Comparison of ENCODE assay signal across 10 cellular contexts in genomic region chr5:76367623-76368366, GRCh38. TPM values are rescaled to one million over a fixed set of nuclear protein-coding genes. Genes with fewer than 3 reads are reported as not detected.
DNase-seq lines count a peak whose midpoint lies in the region; ATAC-seq, FAIRE-seq and TF ChIP-seq lines count a peak whose summit lies in the region.
"Had no signal": no experiment of that assay in that cellular context is flagged by ENCODE, and none has a peak within 500 bp of the region (broad histone marks: within the 10 kb centered on the region; RNA-seq: fewer than 3 reads in every experiment).

No MANE protein-coding gene starts in this region.

- intact Hi-C loops in activated CD4-positive, alpha-beta memory T cell treated with anti-CD3 and anti-CD28 coated beads for 36 hours (cut with micrococcal nuclease) = loop anchor here (1.0 to 5.0 kb wide), 2 partner anchors 35 kb away; no protein-coding TSS in a partner anchor
- intact Hi-C loops in colonic mucosa (cut with DNase I) (no loop called here), lower lobe of right lung (cut with DNase I) (no loop called here)

- H3K27me3 ChIP-seq in colonic mucosa (no peaks in the 10 kb centered on the region), lower lobe of right lung (ENCODE audit: low read depth) (no peaks in the 10 kb centered on the region)

- H3K9me3 ChIP-seq in colonic mucosa (no peaks in the 10 kb centered on the region), lower lobe of right lung (no peaks in the 10 kb centered on the region)

- ATAC-seq in GM21737 (IDR thresholded peaks at IDR 0.05; ENCODE audit: unreplicated experiment) (peak; percentile 67), lower lobe of right lung (no peak), HG03139 (IDR thresholded peaks at IDR 0.05; ENCODE audit: unreplicated experiment) (no peak), GM19324 (IDR thresholded peaks at IDR 0.05; ENCODE audit: low FRiP score, unreplicated experiment) (no peak)
- ATAC-seq: Panc1 had no signal

- POLR2A ChIA-PET in activated CD4-positive, alpha-beta memory T cell treated with anti-CD3 and anti-CD28 coated beads for 36 hours (lab: Charles Lee) = interaction anchor here (0.6 to 1.6 kb wide), 2 partner anchors 26 to 36 kb away, joined by 3 to 5 read pairs; no protein-coding TSS in a partner anchor

- TF ChIP-seq CTCF in colonic mucosa (IDR thresholded peaks at IDR 0.05) (no peak), lower lobe of right lung (IDR thresholded peaks at IDR 0.05) (no peak)

- peaks cover 31% of the 10 kb centered on the region for H3K4me1 Mint-ChIP-seq in activated CD4-positive, alpha-beta memory T cell treated with anti-CD3 and anti-CD28 coated beads for 36 hours (ENCODE audit: low read depth)
- H3K4me1 Mint-ChIP-seq: memory B cell had no signal

- H3K27ac Mint-ChIP-seq in activated CD4-positive, alpha-beta memory T cell treated with anti-CD3 and anti-CD28 coated beads for 36 hours = peak overlapping the region; percentile 85
- H3K27ac Mint-ChIP-seq: memory B cell had no signal

- peak overlapping the region; percentile 8 for H3K4me3 Mint-ChIP-seq in activated CD4-positive, alpha-beta memory T cell treated with anti-CD3 and anti-CD28 coated beads for 36 hours
- H3K4me3 Mint-ChIP-seq: memory B cell had no signal

- H3K36me3 Mint-ChIP-seq in activated CD4-positive, alpha-beta memory T cell treated with anti-CD3 and anti-CD28 coated beads for 36 hours = no peaks in the 10 kb centered on the region
- H3K36me3 Mint-ChIP-seq: memory B cell had no signal

- no peak overlapping the region for H3K27ac ChIP-seq in colonic mucosa
- no peak overlapping the region for H3K27ac ChIP-seq in lower lobe of right lung

- peak; percentile 84 for FAIRE-seq in GM12892 (lab: Jason Lieb, UNC)

- no peak overlapping the region for H3K9ac ChIP-seq in colonic mucosa (ENCODE audit: low read depth in 2 of 2, low read length in 2 of 2)

- TF ChIP-seq POLR2A in GM12892 (IDR thresholded peaks at IDR 0.05; ENCODE audit: low read depth, low read length) = no peak

- DNase-seq in GM12892 (ENCODE audit: insufficient read length) (no peak), kidney tubule cell (ENCODE audit: low spot score) (peak; percentile 79), colonic mucosa (no peak), lower lobe of right lung (no peak)
- peak; percentile 62 for DNase-seq in activated CD4-positive, alpha-beta memory T cell treated with anti-CD3 and anti-CD28 coated beads for 36 hours

- H3K9me3 Mint-ChIP-seq in activated CD4-positive, alpha-beta memory T cell treated with anti-CD3 and anti-CD28 coated beads for 36 hours = no peaks in the 10 kb centered on the region
- H3K9me3 Mint-ChIP-seq: memory B cell had no signal

- H3K4me3 ChIP-seq in colonic mucosa (no peak overlapping the region), lower lobe of right lung (no peak overlapping the region)

- no peaks in the 10 kb centered on the region for H3K36me3 ChIP-seq in colonic mucosa
- no peaks in the 10 kb centered on the region for H3K36me3 ChIP-seq in lower lobe of right lung

- H3K4me1 ChIP-seq in colonic mucosa (peaks cover 5% of the 10 kb centered on the region), lower lobe of right lung (no peaks in the 10 kb centered on the region)

- H3K27me3 Mint-ChIP-seq in activated CD4-positive, alpha-beta memory T cell treated with anti-CD3 and anti-CD28 coated beads for 36 hours = no peaks in the 10 kb centered on the region

- CTCF ChIA-PET in activated CD4-positive, alpha-beta memory T cell treated with anti-CD3 and anti-CD28 coated beads for 36 hours (lab: Charles Lee) = no interaction called here

RNA-seq across cellular contexts. Expression of gene IQGAP2, which starts 35.3 kb away (rescaled TPM):
- polyA plus RNA-seq in GM12892 (2012; ENCODE audit: missing spikeins) = 18.8 TPM
- 10 to 100 TPM; 92.7 to 93.0 TPM for total RNA-seq in activated CD4-positive, alpha-beta memory T cell treated with anti-CD3 and anti-CD28 coated beads for 36 hours
- 10 to 100 TPM; 62.2 to 75.6 TPM for total RNA-seq in colonic mucosa
- 42.0 TPM for total RNA-seq in lower lobe of right lung

Comparison
In these comparisons a context has a peak if more than half of its experiments do, and no peak if none do; other contexts are left out.
1. DNase-seq: peak in activated CD4-positive, alpha-beta memory T cell treated with anti-CD3 and anti-CD28 coated beads for 36 hours (single experiment) and kidney tubule cell (single experiment); none in GM12892 (single experiment), colonic mucosa (single experiment) and lower lobe of right lung (single experiment).